ENCODE assay signal across 8 cellular contexts in the genomic region with DNA sequence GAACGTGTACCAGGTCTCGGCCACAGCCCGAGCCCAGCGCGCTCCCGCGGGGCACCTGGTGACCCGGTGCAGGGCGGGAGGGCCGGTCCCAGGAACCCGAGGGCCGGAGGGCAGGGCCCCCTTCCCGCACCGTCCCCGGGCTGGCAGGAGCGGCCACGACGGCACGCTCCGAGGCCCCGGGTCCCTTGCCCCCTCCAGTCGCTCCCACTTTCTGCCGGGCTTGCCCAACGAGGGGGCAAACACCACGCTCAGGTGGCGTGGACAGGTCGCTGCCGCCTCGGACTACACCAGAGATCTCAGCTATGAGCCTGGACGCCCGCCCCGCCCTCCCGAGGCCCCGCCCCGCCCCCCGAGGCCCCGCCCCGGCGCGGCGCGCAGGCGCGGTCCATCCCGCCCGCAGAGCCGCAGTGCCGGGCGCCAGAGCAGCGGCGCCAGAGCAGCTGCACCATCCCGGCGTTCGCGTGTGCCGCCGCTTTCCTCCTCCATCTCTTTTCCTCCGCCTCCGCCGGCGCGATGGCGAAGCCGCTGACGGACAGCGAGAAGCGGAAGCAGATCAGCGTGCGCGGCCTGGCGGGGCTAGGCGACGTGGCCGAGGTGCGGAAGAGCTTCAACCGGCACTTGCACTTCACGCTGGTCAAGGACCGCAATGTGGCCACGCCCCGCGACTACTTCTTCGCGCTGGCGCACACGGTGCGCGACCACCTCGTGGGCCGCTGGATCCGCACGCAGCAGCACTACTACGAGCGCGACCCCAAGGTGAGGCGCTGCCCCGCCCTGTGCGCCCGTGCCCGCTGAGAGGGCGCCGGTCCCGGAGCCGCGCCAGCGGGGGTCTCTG. TPM values are rescaled to one million over a fixed set of nuclear protein-coding genes. Genes with fewer than 3 reads are reported as not detected.
A peak's percentile ranks its signal among the peaks of the same experiment; 100 is the strongest.
DNase-seq lines count a peak whose midpoint lies in the region; ATAC-seq, FAIRE-seq and TF ChIP-seq lines count a peak whose summit lies in the region.

A gene (plus strand): TSS at position 420 of the 835 bp plus-strand sequence. CDS start 94 bp downstream, at position 514.

- H3K9me3 ChIP-seq in OCI-LY3 (ENCODE audit: insufficient read depth, low read length) (no peaks in the 10 kb centered on the region), endothelial cell of umbilical vein (replicated peaks; ENCODE audit: control insufficient read depth, insufficient read depth, low read length) (no peaks in the 10 kb centered on the region)

- dilution Hi-C loops in endothelial cell of umbilical vein (cut with MboI; ENCODE audit: extremely low pct_ligation_motif_present, low sequenced_read_pairs): no loop called here

- H4K20me1 ChIP-seq in OCI-LY3 (ENCODE audit: insufficient read depth, low read length) (0 out of 2 replicates have a peak, but pooled peaks cover 5% of the 10 kb centered on the region), endothelial cell of umbilical vein (replicated peaks; ENCODE audit: control insufficient read depth, extremely low read depth, insufficient read depth, low read length) (no peaks in the 10 kb centered on the region)

- H3K27me3 ChIP-seq in OCI-LY3 (ENCODE audit: low read depth, low read length) (peaks cover 23% of the 10 kb centered on the region), endothelial cell of umbilical vein (ENCODE audit: control insufficient read depth in 2 of 2, insufficient read depth in 2 of 2, low read length in 2 of 2) (no peaks in the 10 kb centered on the region)

- H3K4me1 ChIP-seq in OCI-LY3 (ENCODE audit: low read length) (peaks cover 24% of the 10 kb centered on the region), endothelial cell of umbilical vein (ENCODE audit: control insufficient read depth, extremely low read depth, insufficient read depth, low read length) (peaks cover 11% of the 10 kb centered on the region)

- H3K9me1 ChIP-seq in endothelial cell of umbilical vein (replicated peaks; ENCODE audit: control insufficient read depth, extremely low read depth, insufficient read depth, low read length): no peaks in the 10 kb centered on the region

- intact Hi-C loops in endothelial cell of umbilical vein (cut with micrococcal nuclease): loop anchor here (1.0 to 5.0 kb wide), 5 partner anchors 10 to 253 kb away; a partner anchor contains a TSS

- H3K4me2 ChIP-seq in OCI-LY3 (ENCODE audit: low read length) (peak within 1 kb of the TSS; percentile 99), endothelial cell of umbilical vein (ENCODE audit: insufficient read depth, low read length) (peak within 1 kb of the TSS; percentile 86)

- FAIRE-seq in HTR-8/SVneo (lab: Jason Lieb, UNC): peak; percentile 80
- FAIRE-seq in endothelial cell of umbilical vein (lab: Jason Lieb, UNC): peak; percentile 83

- ATAC-seq in GM21381 (IDR thresholded peaks at IDR 0.05; ENCODE audit: unreplicated experiment): peak; percentile 67

- no TSS peak for BruUV-seq in endothelial cell of umbilical vein (replicated peaks; lab: Mats Ljungman, UMichigan)

- peak within 1 kb of the TSS; percentile 62 for H3K9ac ChIP-seq in OCI-LY3 (ENCODE audit: low read length)
- H3K9ac ChIP-seq in endothelial cell of umbilical vein (replicated peaks; ENCODE audit: extremely low read depth, insufficient read depth, low read length): peak within 1 kb of the TSS; percentile 61

- H3K79me2 ChIP-seq in OCI-LY3 (ENCODE audit: low read length): peaks cover 42% of the 10 kb centered on the region
- peaks cover 42% of the 10 kb centered on the region for H3K79me2 ChIP-seq in endothelial cell of umbilical vein (ENCODE audit: control insufficient read depth, insufficient read depth, low read length)

- TF ChIP-seq POLR2A in endothelial cell of umbilical vein (IDR thresholded peaks at IDR 0.05; ENCODE audit: low read depth, low read length): peak; percentile 94

- peak; percentile 98 for DNase-seq in D341Med (ENCODE audit: low spot score)
- peak; percentile 87 for DNase-seq in HTR-8/SVneo (ENCODE audit: insufficient read length, low spot score)
- peak; percentile 87 for DNase-seq in activated CD8-positive, alpha-beta memory T cell treated with anti-CD3 and anti-CD28 coated beads, Interleukin-2, amount 50 U/mL, for 48 hours
- DNase-seq in endothelial cell of umbilical vein (ENCODE audit: low read depth, low spot score): peak; percentile 88
- DNase-seq in midbrain (lab: John Stamatoyannopoulos, UW): peak; percentile 87
- peak; percentile 61 to 73 for DNase-seq in stimulated activated CD8-positive, alpha-beta memory T cell treated with anti-CD3 and anti-CD28 coated beads, Interleukin-15, amount 100 ng/mL, for 48 hours (ENCODE audit: low read depth in 2 of 2)

- POLR2A ChIA-PET in endothelial cell of umbilical vein (lab: Charles Lee): interaction anchor here (0.7 to 1.0 kb wide), 3 partner anchors 9 to 337 kb away, joined by 3 read pairs; a partner anchor contains a TSS

- H3K4me3 ChIP-seq in OCI-LY3 (ENCODE audit: low read length) (peak within 1 kb of the TSS; percentile 89), endothelial cell of umbilical vein (replicated peaks in 1 of 3; ENCODE audit: insufficient read depth in 1 of 3, low read depth in 1 of 3, low read length in 3 of 3) (peak within 1 kb of the TSS; percentile 71 to 84 (median 77))

- H3K36me3 ChIP-seq in OCI-LY3 (replicated peaks; ENCODE audit: low read depth, low read length) (no peaks in the 10 kb centered on the region), endothelial cell of umbilical vein (ENCODE audit: control insufficient read depth in 2 of 2, extremely low read depth in 1 of 2, insufficient read depth in 2 of 2, low read length in 2 of 2) (no peaks in the 10 kb centered on the region)

- no peak for TF ChIP-seq CTCF in OCI-LY3 (IDR thresholded peaks at IDR 0.05; ENCODE audit: low read depth, low read length)
- TF ChIP-seq CTCF in endothelial cell of umbilical vein (IDR thresholded peaks at IDR 0.05; ENCODE audit: extremely low read depth in 1 of 2, insufficient read depth in 1 of 2, low read depth in 1 of 2, low read length in 2 of 2): no peak

- H3K27ac ChIP-seq in OCI-LY3 (ENCODE audit: low read length): peak within 1 kb of the TSS; percentile 48
- H3K27ac ChIP-seq in endothelial cell of umbilical vein (ENCODE audit: insufficient read depth, low read depth, low read length): peak within 1 kb of the TSS; percentile 59

- peak within 1 kb of the TSS; percentile 74 for H2AFZ ChIP-seq in OCI-LY3 (ENCODE audit: low read depth, low read length)
- peak within 1 kb of the TSS; percentile 97 for H2AFZ ChIP-seq in endothelial cell of umbilical vein (ENCODE audit: low read depth, low read length)

- CTCF ChIA-PET in endothelial cell of umbilical vein (lab: Charles Lee): interaction anchor here (0.6 to 4.6 kb wide), 28 partner anchors 10 to 371 kb away, joined by 3 to 93 read pairs (median 5); a partner anchor contains a TSS

TF ChIP-seq in endothelial cell of umbilical vein, 7 proteins besides CTCF, POLR2A, EP300 and RAD21:
- TF ChIP-seq JUN (IDR thresholded peaks at IDR 0.05; ENCODE audit: borderline replicate concordance, insufficient read depth, insufficient read length, low read depth) (no peak), POLR2AphosphoS5 (IDR thresholded peaks at IDR 0.05; ENCODE audit: insufficient read depth, low read depth, low read length) (peak; percentile 96), FOS (IDR thresholded peaks at IDR 0.05; ENCODE audit: borderline replicate concordance, insufficient read depth, low read length) (peak; percentile 6), MYC (IDR thresholded peaks at IDR 0.05; ENCODE audit: low read depth, low read length) (no peak), EZH2 (IDR thresholded peaks at IDR 0.05; ENCODE audit: borderline replicate concordance, low read depth, low read length, severe bottlenecking) (no peak), GATA2 (IDR thresholded peaks at IDR 0.05; ENCODE audit: insufficient read depth, insufficient read length, low read depth, low read length) (no peak)
- TF ChIP-seq, protein P1, sequence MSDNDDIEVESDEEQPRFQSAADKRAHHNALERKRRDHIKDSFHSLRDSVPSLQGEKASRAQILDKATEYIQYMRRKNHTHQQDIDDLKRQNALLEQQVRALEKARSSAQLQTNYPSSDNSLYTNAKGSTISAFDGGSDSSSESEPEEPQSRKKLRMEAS (IDR thresholded peaks at IDR 0.05; ENCODE audit: insufficient read depth, insufficient read length): peak; percentile 50

RNA-seq across cellular contexts. Expression of the gene that starts here (rescaled TPM):
- 57.2 and 60.2 TPM in 2 replicates for total RNA-seq in endothelial cell of umbilical vein
- polyA plus RNA-seq in endothelial cell of umbilical vein: 36.1 and 39.5 TPM in 2 replicates
- polyA plus RNA-seq in endothelial cell of umbilical vein (2011; cell fraction: cytosol; rRNA removed): 34.7 and 35.1 TPM in 2 replicates
- polyA plus RNA-seq in endothelial cell of umbilical vein (2011; cell fraction: nucleus; rRNA removed): 77.3 and 91.5 TPM in 2 replicates
- polyA plus RNA-seq in endothelial cell of umbilical vein (2012): 74.6 and 78.9 TPM in 2 replicates
- 53.3 and 57.9 TPM in 2 replicates for polyA minus RNA-seq in endothelial cell of umbilical vein
- polyA minus RNA-seq in endothelial cell of umbilical vein (2011; cell fraction: cytosol; rRNA and poly(A)+ RNA removed): 11.0 TPM
- 20.6 and 25.1 TPM in 2 replicates for polyA minus RNA-seq in endothelial cell of umbilical vein (2011; cell fraction: nucleus; rRNA and poly(A)+ RNA removed)

Comparison
In these comparisons a context has a peak if more than half of its experiments do, and no peak if none do; other contexts are left out.
1. Peak in every context shown above with its lines: DNase-seq, ATAC-seq, H3K4me3 ChIP-seq and H3K27ac ChIP-seq.